1 cellular context compared by ENCODE assay signal in genomic region chr1:1000357-1001056, GRCh38.
A peak's percentile ranks its signal among the peaks of the same experiment; 100 is the strongest.
TF ChIP-seq lines count a peak whose summit lies in the region.

No MANE protein-coding gene starts in this region.

TF ChIP-seq in HepG2, 621 proteins besides CTCF, POLR2A, EP300 and RAD21 (continued from another document and continues in another):
- no peak for TF ChIP-seq CSRNP2 (CRISPR knock-in tag; conservative IDR thresholded peaks at IDR 0.05; ENCODE audit: low read depth)
- peak; percentile 70; the same call in 1 of the 2 replicates for TF ChIP-seq NRL (CRISPR knock-in tag; IDR thresholded peaks at IDR 0.05; ENCODE audit: borderline replicate concordance)
- TF ChIP-seq NFE2 (CRISPR knock-in tag; IDR thresholded peaks at IDR 0.05), result no peak
- TF ChIP-seq TFE3 (CRISPR knock-in tag; IDR thresholded peaks at IDR 0.05), result no peak; the same call in none of the 2 replicates
- no peak for TF ChIP-seq MBD4 (IDR thresholded peaks at IDR 0.05; ENCODE audit: borderline replicate concordance, low read length)
- no peak for TF ChIP-seq ZNF44 (CRISPR knock-in tag; IDR thresholded peaks at IDR 0.05)
- TF ChIP-seq ZNF547 (CRISPR knock-in tag; IDR thresholded peaks at IDR 0.05), result peak; percentile 95
- TF ChIP-seq KDM4B (CRISPR knock-in tag; IDR thresholded peaks at IDR 0.05), result no peak
- peak; percentile 61; the same call in 1 of the 2 replicates for TF ChIP-seq KMT2B (CRISPR knock-in tag; IDR thresholded peaks at IDR 0.05)
- peak; percentile 87 for TF ChIP-seq ZFY (CRISPR knock-in tag; IDR thresholded peaks at IDR 0.05)
- TF ChIP-seq RERE (CRISPR knock-in tag; IDR thresholded peaks at IDR 0.05; ENCODE audit: low read depth), result no peak; the same call in 1 of the 2 replicates
- peak; percentile 79 for TF ChIP-seq ZNF230 (CRISPR knock-in tag; IDR thresholded peaks at IDR 0.05)
- TF ChIP-seq TIGD3 (CRISPR knock-in tag; IDR thresholded peaks at IDR 0.05; ENCODE audit: borderline replicate concordance), result peak; percentile 25
- 0 out of 2 replicates have a peak, but pooled peaks have one; percentile 23 for TF ChIP-seq ZNF512 (CRISPR knock-in tag; IDR thresholded peaks at IDR 0.05)
- TF ChIP-seq ZNF333 (CRISPR knock-in tag; IDR thresholded peaks at IDR 0.05; ENCODE audit: borderline replicate concordance), result peak; percentile 30; the same call in 1 of the 2 replicates
- TF ChIP-seq PRDM4 (CRISPR knock-in tag; IDR thresholded peaks at IDR 0.05; ENCODE audit: borderline replicate concordance), result 0 out of 2 replicates have a peak, but pooled peaks have one; percentile 51
- TF ChIP-seq TGIF2 (CRISPR knock-in tag; IDR thresholded peaks at IDR 0.05), result peak; percentile 59; the same call in 1 of the 2 replicates
- TF ChIP-seq ZNF883 (CRISPR knock-in tag; IDR thresholded peaks at IDR 0.05; ENCODE audit: not compliant biosample characterization), result peak; percentile 29
- TF ChIP-seq NR2F1 (CRISPR knock-in tag; IDR thresholded peaks at IDR 0.05), result no peak
- peak; percentile 65 for TF ChIP-seq CBFB (CRISPR knock-in tag; IDR thresholded peaks at IDR 0.05)
- TF ChIP-seq FOXO4 (CRISPR knock-in tag; conservative IDR thresholded peaks at IDR 0.05), result no peak
- 0 out of 2 replicates have a peak, but pooled peaks have one; percentile 12 for TF ChIP-seq ZMYM3 (CRISPR knock-in tag; IDR thresholded peaks at IDR 0.05)
- peak; percentile 47 for TF ChIP-seq ZNF256 (CRISPR knock-in tag; conservative IDR thresholded peaks at IDR 0.05)
- peak; percentile 81 for TF ChIP-seq REL (CRISPR knock-in tag; conservative IDR thresholded peaks at IDR 0.05)
- peak; percentile 81 for TF ChIP-seq ZNF792 (CRISPR knock-in tag; IDR thresholded peaks at IDR 0.05)
- TF ChIP-seq NR2F2 (IDR thresholded peaks at IDR 0.05; ENCODE audit: borderline replicate concordance, low read depth), result no peak
- TF ChIP-seq ZKSCAN1 (IDR thresholded peaks at IDR 0.05; ENCODE audit: low read length), result no peak
- no peak for TF ChIP-seq KAT2B (IDR thresholded peaks at IDR 0.05; ENCODE audit: borderline replicate concordance, low read depth, low read length)
- TF ChIP-seq ZNF460 (CRISPR knock-in tag; IDR thresholded peaks at IDR 0.05; ENCODE audit: borderline replicate concordance), result no peak; the same call in 1 of the 2 replicates
- peak; percentile 73 for TF ChIP-seq AGO1 (IDR thresholded peaks at IDR 0.05; ENCODE audit: low read depth, low read length, poor library complexity, severe bottlenecking)
- peak; percentile 48; the same call in 1 of the 2 replicates for TF ChIP-seq ZNF850 (CRISPR knock-in tag; conservative IDR thresholded peaks at IDR 0.05)
- TF ChIP-seq ZNF331 (CRISPR knock-in tag; IDR thresholded peaks at IDR 0.05), result peak; percentile 58; the same call in 1 of the 2 replicates
- TF ChIP-seq HOMEZ (CRISPR knock-in tag; IDR thresholded peaks at IDR 0.05; ENCODE audit: low read depth), result no peak
- peak in 1 of 2 experiments; percentile 89; a peak in 2 of 4 replicates for TF ChIP-seq ATF4 (CRISPR knock-in tag; IDR thresholded peaks at IDR 0.05)
- TF ChIP-seq SP140L (CRISPR knock-in tag; IDR thresholded peaks at IDR 0.05; ENCODE audit: borderline replicate concordance), result no peak
- peak; percentile 29; the same call in 1 of the 2 replicates for TF ChIP-seq NR1H2 (CRISPR knock-in tag; IDR thresholded peaks at IDR 0.05; ENCODE audit: borderline replicate concordance, low read depth)
- TF ChIP-seq IRF9 (CRISPR knock-in tag; IDR thresholded peaks at IDR 0.05; ENCODE audit: borderline replicate concordance), result peak; percentile 60; the same call in 1 of the 2 replicates
- TF ChIP-seq ZNF326 (CRISPR knock-in tag; IDR thresholded peaks at IDR 0.05; ENCODE audit: borderline replicate concordance), result no peak
